Comparison of ENCODE assay signal across 1 cellular context in the genomic region with DNA sequence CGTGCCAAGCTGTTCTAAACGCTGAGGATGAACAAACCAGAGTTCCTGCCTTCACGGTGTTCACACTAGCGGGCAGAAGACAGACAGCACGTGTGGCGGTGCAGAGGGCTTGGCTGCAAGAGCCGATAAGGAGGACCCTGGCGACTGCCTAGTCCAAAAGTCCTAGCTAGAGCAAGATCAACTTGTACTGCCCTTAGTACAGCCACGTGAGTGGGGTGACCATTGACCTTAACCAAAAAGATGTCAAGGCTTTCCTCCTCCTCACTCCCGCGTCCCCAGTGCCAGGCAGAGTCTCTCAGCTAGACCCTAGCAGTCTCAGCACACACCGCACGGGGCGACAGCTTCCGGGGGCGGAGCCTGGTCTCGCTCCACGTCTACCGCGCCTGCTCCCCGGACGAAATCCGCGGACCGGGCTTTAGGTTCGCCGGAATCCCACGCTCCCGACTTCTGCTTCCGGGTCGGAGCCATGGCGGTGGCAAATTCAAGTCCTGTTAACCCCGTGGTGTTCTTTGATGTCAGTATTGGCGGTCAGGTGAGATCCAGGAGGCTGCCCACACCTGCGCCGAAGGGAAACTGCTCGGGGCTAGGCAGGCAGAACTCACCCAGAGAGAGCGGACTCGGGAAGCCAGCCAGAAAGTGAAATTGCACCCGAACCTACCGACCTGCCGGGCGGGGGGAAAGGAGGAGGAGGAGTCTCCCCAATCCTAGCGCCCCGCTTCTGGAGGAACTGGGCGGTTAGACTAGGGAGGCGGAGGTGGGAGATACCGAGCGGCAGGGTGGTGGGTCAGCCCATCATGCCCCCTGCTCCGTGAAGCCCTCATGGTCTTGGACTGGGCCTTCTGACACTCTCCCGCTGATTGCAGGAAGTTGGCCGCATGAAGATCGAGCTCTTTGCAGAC.
TF ChIP-seq lines count a peak whose summit lies in the region.

A gene (plus strand): TSS at position 443 of the 899 bp plus-strand sequence. CDS start 24 bp downstream, at position 467.

TF ChIP-seq in WTC11, 78 proteins besides CTCF, POLR2A, EP300 and RAD21 (continued from another document):
- TF ChIP-seq, protein P1, sequence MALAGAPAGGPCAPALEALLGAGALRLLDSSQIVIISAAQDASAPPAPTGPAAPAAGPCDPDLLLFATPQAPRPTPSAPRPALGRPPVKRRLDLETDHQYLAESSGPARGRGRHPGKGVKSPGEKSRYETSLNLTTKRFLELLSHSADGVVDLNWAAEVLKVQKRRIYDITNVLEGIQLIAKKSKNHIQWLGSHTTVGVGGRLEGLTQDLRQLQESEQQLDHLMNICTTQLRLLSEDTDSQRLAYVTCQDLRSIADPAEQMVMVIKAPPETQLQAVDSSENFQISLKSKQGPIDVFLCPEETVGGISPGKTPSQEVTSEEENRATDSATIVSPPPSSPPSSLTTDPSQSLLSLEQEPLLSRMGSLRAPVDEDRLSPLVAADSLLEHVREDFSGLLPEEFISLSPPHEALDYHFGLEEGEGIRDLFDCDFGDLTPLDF (CRISPR knock-in tag; IDR thresholded peaks at IDR 0.05) = no peak
- TF ChIP-seq, protein P2, sequence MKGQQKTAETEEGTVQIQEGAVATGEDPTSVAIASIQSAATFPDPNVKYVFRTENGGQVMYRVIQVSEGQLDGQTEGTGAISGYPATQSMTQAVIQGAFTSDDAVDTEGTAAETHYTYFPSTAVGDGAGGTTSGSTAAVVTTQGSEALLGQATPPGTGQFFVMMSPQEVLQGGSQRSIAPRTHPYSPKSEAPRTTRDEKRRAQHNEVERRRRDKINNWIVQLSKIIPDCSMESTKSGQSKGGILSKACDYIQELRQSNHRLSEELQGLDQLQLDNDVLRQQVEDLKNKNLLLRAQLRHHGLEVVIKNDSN (CRISPR knock-in tag; IDR thresholded peaks at IDR 0.05) = no peak
- TF ChIP-seq, protein P3, sequence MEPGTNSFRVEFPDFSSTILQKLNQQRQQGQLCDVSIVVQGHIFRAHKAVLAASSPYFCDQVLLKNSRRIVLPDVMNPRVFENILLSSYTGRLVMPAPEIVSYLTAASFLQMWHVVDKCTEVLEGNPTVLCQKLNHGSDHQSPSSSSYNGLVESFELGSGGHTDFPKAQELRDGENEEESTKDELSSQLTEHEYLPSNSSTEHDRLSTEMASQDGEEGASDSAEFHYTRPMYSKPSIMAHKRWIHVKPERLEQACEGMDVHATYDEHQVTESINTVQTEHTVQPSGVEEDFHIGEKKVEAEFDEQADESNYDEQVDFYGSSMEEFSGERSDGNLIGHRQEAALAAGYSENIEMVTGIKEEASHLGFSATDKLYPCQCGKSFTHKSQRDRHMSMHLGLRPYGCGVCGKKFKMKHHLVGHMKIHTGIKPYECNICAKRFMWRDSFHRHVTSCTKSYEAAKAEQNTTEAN (CRISPR knock-in tag; IDR thresholded peaks at IDR 0.05) = peak; percentile 81
- no peak for TF ChIP-seq GRHL2 (CRISPR knock-in tag; IDR thresholded peaks at IDR 0.05; ENCODE audit: insufficient replicate concordance, severe bottlenecking)
- peak; percentile 89 for TF ChIP-seq ZNF232 (CRISPR knock-in tag; IDR thresholded peaks at IDR 0.05)
- TF ChIP-seq, protein P4, sequence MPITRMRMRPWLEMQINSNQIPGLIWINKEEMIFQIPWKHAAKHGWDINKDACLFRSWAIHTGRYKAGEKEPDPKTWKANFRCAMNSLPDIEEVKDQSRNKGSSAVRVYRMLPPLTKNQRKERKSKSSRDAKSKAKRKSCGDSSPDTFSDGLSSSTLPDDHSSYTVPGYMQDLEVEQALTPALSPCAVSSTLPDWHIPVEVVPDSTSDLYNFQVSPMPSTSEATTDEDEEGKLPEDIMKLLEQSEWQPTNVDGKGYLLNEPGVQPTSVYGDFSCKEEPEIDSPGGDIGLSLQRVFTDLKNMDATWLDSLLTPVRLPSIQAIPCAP (CRISPR knock-in tag; IDR thresholded peaks at IDR 0.05) = peak; percentile 16; the same call in 1 of the 2 replicates
- TF ChIP-seq, protein P5, sequence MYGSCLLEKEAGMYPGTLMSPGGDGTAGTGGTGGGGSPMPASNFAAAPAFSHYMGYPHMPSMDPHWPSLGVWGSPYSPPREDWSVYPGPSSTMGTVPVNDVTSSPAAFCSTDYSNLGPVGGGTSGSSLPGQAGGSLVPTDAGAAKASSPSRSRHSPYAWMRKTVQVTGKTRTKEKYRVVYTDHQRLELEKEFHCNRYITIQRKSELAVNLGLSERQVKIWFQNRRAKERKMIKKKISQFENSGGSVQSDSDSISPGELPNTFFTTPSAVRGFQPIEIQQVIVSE (CRISPR knock-in tag; IDR thresholded peaks at IDR 0.05; ENCODE audit: borderline replicate concordance) = no peak
- TF ChIP-seq RELA (CRISPR knock-in tag; IDR thresholded peaks at IDR 0.05; ENCODE audit: borderline replicate concordance) = no peak
- TF ChIP-seq, protein P6, sequence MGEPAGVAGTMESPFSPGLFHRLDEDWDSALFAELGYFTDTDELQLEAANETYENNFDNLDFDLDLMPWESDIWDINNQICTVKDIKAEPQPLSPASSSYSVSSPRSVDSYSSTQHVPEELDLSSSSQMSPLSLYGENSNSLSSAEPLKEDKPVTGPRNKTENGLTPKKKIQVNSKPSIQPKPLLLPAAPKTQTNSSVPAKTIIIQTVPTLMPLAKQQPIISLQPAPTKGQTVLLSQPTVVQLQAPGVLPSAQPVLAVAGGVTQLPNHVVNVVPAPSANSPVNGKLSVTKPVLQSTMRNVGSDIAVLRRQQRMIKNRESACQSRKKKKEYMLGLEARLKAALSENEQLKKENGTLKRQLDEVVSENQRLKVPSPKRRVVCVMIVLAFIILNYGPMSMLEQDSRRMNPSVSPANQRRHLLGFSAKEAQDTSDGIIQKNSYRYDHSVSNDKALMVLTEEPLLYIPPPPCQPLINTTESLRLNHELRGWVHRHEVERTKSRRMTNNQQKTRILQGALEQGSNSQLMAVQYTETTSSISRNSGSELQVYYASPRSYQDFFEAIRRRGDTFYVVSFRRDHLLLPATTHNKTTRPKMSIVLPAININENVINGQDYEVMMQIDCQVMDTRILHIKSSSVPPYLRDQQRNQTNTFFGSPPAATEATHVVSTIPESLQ (CRISPR knock-in tag; IDR thresholded peaks at IDR 0.05) = no peak
- TF ChIP-seq, protein P7, sequence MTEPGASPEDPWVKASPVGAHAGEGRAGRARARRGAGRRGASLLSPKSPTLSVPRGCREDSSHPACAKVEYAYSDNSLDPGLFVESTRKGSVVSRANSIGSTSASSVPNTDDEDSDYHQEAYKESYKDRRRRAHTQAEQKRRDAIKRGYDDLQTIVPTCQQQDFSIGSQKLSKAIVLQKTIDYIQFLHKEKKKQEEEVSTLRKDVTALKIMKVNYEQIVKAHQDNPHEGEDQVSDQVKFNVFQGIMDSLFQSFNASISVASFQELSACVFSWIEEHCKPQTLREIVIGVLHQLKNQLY (CRISPR knock-in tag; IDR thresholded peaks at IDR 0.05) = no peak
- TF ChIP-seq SOX15 (CRISPR knock-in tag; IDR thresholded peaks at IDR 0.05) = no peak
- TF ChIP-seq ZNF671 (CRISPR knock-in tag; IDR thresholded peaks at IDR 0.05) = 0 out of 2 replicates have a peak, but pooled peaks have one; percentile 33
- no peak for TF ChIP-seq ATF1 (CRISPR knock-in tag; IDR thresholded peaks at IDR 0.05)
- TF ChIP-seq IRF2 (CRISPR knock-in tag; IDR thresholded peaks at IDR 0.05; ENCODE audit: borderline replicate concordance, low read depth) = no peak; the same call in 1 of the 2 replicates
- TF ChIP-seq, protein P8, sequence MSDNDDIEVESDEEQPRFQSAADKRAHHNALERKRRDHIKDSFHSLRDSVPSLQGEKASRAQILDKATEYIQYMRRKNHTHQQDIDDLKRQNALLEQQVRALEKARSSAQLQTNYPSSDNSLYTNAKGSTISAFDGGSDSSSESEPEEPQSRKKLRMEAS (CRISPR knock-in tag; IDR thresholded peaks at IDR 0.05) = peak; percentile 96
- TF ChIP-seq, protein P9, sequence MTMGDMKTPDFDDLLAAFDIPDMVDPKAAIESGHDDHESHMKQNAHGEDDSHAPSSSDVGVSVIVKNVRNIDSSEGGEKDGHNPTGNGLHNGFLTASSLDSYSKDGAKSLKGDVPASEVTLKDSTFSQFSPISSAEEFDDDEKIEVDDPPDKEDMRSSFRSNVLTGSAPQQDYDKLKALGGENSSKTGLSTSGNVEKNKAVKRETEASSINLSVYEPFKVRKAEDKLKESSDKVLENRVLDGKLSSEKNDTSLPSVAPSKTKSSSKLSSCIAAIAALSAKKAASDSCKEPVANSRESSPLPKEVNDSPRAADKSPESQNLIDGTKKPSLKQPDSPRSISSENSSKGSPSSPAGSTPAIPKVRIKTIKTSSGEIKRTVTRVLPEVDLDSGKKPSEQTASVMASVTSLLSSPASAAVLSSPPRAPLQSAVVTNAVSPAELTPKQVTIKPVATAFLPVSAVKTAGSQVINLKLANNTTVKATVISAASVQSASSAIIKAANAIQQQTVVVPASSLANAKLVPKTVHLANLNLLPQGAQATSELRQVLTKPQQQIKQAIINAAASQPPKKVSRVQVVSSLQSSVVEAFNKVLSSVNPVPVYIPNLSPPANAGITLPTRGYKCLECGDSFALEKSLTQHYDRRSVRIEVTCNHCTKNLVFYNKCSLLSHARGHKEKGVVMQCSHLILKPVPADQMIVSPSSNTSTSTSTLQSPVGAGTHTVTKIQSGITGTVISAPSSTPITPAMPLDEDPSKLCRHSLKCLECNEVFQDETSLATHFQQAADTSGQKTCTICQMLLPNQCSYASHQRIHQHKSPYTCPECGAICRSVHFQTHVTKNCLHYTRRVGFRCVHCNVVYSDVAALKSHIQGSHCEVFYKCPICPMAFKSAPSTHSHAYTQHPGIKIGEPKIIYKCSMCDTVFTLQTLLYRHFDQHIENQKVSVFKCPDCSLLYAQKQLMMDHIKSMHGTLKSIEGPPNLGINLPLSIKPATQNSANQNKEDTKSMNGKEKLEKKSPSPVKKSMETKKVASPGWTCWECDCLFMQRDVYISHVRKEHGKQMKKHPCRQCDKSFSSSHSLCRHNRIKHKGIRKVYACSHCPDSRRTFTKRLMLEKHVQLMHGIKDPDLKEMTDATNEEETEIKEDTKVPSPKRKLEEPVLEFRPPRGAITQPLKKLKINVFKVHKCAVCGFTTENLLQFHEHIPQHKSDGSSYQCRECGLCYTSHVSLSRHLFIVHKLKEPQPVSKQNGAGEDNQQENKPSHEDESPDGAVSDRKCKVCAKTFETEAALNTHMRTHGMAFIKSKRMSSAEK (CRISPR knock-in tag; IDR thresholded peaks at IDR 0.05; ENCODE audit: borderline replicate concordance) = no peak
- TF ChIP-seq, protein P10, sequence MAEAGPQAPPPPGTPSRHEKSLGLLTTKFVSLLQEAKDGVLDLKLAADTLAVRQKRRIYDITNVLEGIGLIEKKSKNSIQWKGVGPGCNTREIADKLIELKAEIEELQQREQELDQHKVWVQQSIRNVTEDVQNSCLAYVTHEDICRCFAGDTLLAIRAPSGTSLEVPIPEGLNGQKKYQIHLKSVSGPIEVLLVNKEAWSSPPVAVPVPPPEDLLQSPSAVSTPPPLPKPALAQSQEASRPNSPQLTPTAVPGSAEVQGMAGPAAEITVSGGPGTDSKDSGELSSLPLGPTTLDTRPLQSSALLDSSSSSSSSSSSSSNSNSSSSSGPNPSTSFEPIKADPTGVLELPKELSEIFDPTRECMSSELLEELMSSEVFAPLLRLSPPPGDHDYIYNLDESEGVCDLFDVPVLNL (CRISPR knock-in tag; IDR thresholded peaks at IDR 0.05; ENCODE audit: borderline replicate concordance, low read depth) = 0 out of 2 replicates have a peak, but pooled peaks have one; percentile 38
- TF ChIP-seq FOXJ3 (CRISPR knock-in tag; IDR thresholded peaks at IDR 0.05; ENCODE audit: borderline replicate concordance) = 0 out of 2 replicates have a peak, but pooled peaks have one; percentile 38
- TF ChIP-seq CREB1 (CRISPR knock-in tag; IDR thresholded peaks at IDR 0.05) = 0 out of 2 replicates have a peak, but pooled peaks have one; percentile 25
- TF ChIP-seq, protein P11, sequence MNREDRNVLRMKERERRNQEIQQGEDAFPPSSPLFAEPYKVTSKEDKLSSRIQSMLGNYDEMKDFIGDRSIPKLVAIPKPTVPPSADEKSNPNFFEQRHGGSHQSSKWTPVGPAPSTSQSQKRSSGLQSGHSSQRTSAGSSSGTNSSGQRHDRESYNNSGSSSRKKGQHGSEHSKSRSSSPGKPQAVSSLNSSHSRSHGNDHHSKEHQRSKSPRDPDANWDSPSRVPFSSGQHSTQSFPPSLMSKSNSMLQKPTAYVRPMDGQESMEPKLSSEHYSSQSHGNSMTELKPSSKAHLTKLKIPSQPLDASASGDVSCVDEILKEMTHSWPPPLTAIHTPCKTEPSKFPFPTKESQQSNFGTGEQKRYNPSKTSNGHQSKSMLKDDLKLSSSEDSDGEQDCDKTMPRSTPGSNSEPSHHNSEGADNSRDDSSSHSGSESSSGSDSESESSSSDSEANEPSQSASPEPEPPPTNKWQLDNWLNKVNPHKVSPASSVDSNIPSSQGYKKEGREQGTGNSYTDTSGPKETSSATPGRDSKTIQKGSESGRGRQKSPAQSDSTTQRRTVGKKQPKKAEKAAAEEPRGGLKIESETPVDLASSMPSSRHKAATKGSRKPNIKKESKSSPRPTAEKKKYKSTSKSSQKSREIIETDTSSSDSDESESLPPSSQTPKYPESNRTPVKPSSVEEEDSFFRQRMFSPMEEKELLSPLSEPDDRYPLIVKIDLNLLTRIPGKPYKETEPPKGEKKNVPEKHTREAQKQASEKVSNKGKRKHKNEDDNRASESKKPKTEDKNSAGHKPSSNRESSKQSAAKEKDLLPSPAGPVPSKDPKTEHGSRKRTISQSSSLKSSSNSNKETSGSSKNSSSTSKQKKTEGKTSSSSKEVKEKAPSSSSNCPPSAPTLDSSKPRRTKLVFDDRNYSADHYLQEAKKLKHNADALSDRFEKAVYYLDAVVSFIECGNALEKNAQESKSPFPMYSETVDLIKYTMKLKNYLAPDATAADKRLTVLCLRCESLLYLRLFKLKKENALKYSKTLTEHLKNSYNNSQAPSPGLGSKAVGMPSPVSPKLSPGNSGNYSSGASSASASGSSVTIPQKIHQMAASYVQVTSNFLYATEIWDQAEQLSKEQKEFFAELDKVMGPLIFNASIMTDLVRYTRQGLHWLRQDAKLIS (CRISPR knock-in tag; IDR thresholded peaks at IDR 0.05; ENCODE audit: borderline replicate concordance) = no peak; the same call in 1 of the 2 replicates
- no peak for TF ChIP-seq ZNF263 (CRISPR knock-in tag; IDR thresholded peaks at IDR 0.05; ENCODE audit: low read depth)
- no peak for TF ChIP-seq NR1H2 (CRISPR knock-in tag; IDR thresholded peaks at IDR 0.05)
- TF ChIP-seq JAZF1 (CRISPR knock-in tag; IDR thresholded peaks at IDR 0.05) = no peak
- no peak for TF ChIP-seq KAT7 (CRISPR knock-in tag; IDR thresholded peaks at IDR 0.05; ENCODE audit: borderline replicate concordance)
- no peak for TF ChIP-seq OVOL2 (CRISPR knock-in tag; IDR thresholded peaks at IDR 0.05; ENCODE audit: borderline replicate concordance)
- TF ChIP-seq, protein P12, sequence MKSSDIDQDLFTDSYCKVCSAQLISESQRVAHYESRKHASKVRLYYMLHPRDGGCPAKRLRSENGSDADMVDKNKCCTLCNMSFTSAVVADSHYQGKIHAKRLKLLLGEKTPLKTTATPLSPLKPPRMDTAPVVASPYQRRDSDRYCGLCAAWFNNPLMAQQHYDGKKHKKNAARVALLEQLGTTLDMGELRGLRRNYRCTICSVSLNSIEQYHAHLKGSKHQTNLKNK (CRISPR knock-in tag; IDR thresholded peaks at IDR 0.05) = no peak
- TF ChIP-seq, protein P13, sequence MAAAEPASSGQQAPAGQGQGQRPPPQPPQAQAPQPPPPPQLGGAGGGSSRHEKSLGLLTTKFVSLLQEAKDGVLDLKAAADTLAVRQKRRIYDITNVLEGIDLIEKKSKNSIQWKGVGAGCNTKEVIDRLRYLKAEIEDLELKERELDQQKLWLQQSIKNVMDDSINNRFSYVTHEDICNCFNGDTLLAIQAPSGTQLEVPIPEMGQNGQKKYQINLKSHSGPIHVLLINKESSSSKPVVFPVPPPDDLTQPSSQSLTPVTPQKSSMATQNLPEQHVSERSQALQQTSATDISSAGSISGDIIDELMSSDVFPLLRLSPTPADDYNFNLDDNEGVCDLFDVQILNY (CRISPR knock-in tag; IDR thresholded peaks at IDR 0.05) = peak; percentile 70; the same call in 1 of the 2 replicates
TF ChIP-seq in WTC11: peak in this region for 25.
